42 cellular contexts compared by ENCODE assay signal in the genomic region with DNA sequence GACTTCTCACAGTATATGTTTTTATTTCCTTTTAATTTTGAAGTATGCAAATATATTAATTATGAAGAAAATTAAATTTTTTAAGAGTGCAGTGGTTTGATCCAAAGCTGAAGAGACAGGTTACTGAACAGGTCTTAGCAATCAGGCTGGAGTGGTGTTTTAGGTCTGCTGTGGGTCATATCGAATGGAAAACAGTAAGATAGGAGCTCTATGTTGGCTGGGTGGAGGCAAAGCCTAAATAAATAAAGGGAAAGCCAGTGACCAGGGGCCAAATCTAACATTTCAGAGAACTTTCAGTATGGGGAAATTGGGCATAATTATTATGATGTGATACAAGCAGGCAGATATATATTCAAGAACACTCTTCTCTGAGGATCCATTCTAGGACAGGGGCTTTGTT. TPM values are rescaled to one million over a fixed set of nuclear protein-coding genes. Genes with fewer than 3 reads are reported as not detected.
"Had no signal": no experiment of that assay in that cellular context is flagged by ENCODE, and none has a peak within 500 bp of the region (broad histone marks: within the 10 kb centered on the region; RNA-seq: fewer than 3 reads in every experiment).

No MANE protein-coding gene starts in this region.

- FAIRE-seq: astrocyte, bronchial epithelial cell had no signal

- H3K36me3 Mint-ChIP-seq: activated naive CD4-positive, alpha-beta T cell treated with anti-CD3 and anti-CD28 coated beads, Interleukin-2, amount 10 ng/mL, durations not matched to agents 7 days and 5 days; activated naive CD4-positive, alpha-beta T cell treated with anti-CD3 and anti-CD28 coated beads, Interleukin-2, amount 50 U/mL, for 72 hours; activated naive CD8-positive, alpha-beta T cell; activated naive CD8-positive, alpha-beta T cell treated with anti-CD3 and anti-CD28 coated beads for 36 hours; activated naive CD8-positive, alpha-beta T cell treated with anti-CD3 and anti-CD28 coated beads, Interleukin-2, amount 10 ng/mL, durations not matched to agents 7 days and 5 days; brain had no signal

- H3K27ac Mint-ChIP-seq: activated naive CD4-positive, alpha-beta T cell treated with anti-CD3 and anti-CD28 coated beads for 36 hours; activated naive CD4-positive, alpha-beta T cell treated with anti-CD3 and anti-CD28 coated beads, Interleukin-2, amount 10 ng/mL, durations not matched to agents 7 days and 5 days; activated naive CD4-positive, alpha-beta T cell treated with anti-CD3 and anti-CD28 coated beads, Interleukin-2, amount 50 U/mL, for 24 hours; activated naive CD4-positive, alpha-beta T cell treated with anti-CD3 and anti-CD28 coated beads, Interleukin-2, amount 50 U/mL, for 72 hours; activated naive CD8-positive, alpha-beta T cell; activated naive CD8-positive, alpha-beta T cell treated with anti-CD3 and anti-CD28 coated beads for 36 hours; activated naive CD8-positive, alpha-beta T cell treated with anti-CD3 and anti-CD28 coated beads, Interleukin-2, amount 10 ng/mL, durations not matched to agents 7 days and 5 days; activated naive CD8-positive, alpha-beta T cell treated with anti-CD3 and anti-CD28 coated beads, Interleukin-2, amount 50 U/mL, for 24 hours; activated T-cell treated with anti-CD3 and anti-CD28 coated beads, Interleukin-2, amount 50 U/mL, for 24 hours; activated T-cell treated with anti-CD3 and anti-CD28 coated beads, Interleukin-2, amount 50 U/mL, for 72 hours; activated T-helper 1 cell treated with anti-CD3 and anti-CD28 coated beads, Interleukin-12 subunit alpha, Interleukin-12 subunit beta, Interleukin-2, Interleukin-4 antibody, amounts not matched to agents 30 ng/mL and 10 ng/mL and 1 ng/mL, durations not matched to agents 14 hours and 24 hours and 36 hours; activated T-helper 17 cell treated with anti-CD3 and anti-CD28 coated beads, Interleukin-2, amount 50 U/mL, for 72 hours; activated T-helper 2 cell treated with anti-CD3 and anti-CD28 coated beads, Interferon-gamma antibody, Interleukin-2, Interleukin-4, amounts not matched to agents 10 μg/mL and 5 μg/mL and 100 μg/mL, durations not matched to agents 14 hours and 24 hours and 36 hours; brain had no signal

- H3K27me3 Mint-ChIP-seq: activated naive CD4-positive, alpha-beta T cell treated with anti-CD3 and anti-CD28 coated beads, Interleukin-2, amount 10 ng/mL, durations not matched to agents 7 days and 5 days; activated naive CD8-positive, alpha-beta T cell; activated naive CD8-positive, alpha-beta T cell treated with anti-CD3 and anti-CD28 coated beads, Interleukin-2, amount 10 ng/mL, durations not matched to agents 7 days and 5 days; activated T-cell treated with anti-CD3 and anti-CD28 coated beads, Interleukin-2, amount 50 U/mL, for 24 hours; activated T-helper 17 cell treated with anti-CD3 and anti-CD28 coated beads, Interleukin-2, amount 50 U/mL, for 72 hours; central memory CD8-positive, alpha-beta T cell had no signal

- H3K9me3 Mint-ChIP-seq: activated naive CD4-positive, alpha-beta T cell treated with anti-CD3 and anti-CD28 coated beads, Interleukin-2, amount 50 U/mL, for 24 hours had no signal

- ATAC-seq: activated naive CD4-positive, alpha-beta T cell treated with anti-CD3 and anti-CD28 coated beads, Interleukin-2, amount 50 U/mL, for 72 hours; activated naive CD8-positive, alpha-beta T cell treated with anti-CD3 and anti-CD28 coated beads, Interleukin-2, amount 50 U/mL, for 24 hours; activated T-cell treated with anti-CD3 and anti-CD28 coated beads, Interleukin-2, amount 50 U/mL, for 4 hours; activated T-cell treated with anti-CD3 and anti-CD28 coated beads, Interleukin-2, amount 50 U/mL, for 72 hours; activated T-helper 17 cell treated with anti-CD3 and anti-CD28 coated beads, Interleukin-2, amount 50 U/mL, for 72 hours; body of pancreas had no signal

- H3K4me3 ChIP-seq: adrenal gland, ascending aorta, body of pancreas, breast epithelium, cardiac muscle cell had no signal

- H3K4me1 Mint-ChIP-seq: activated naive CD4-positive, alpha-beta T cell treated with anti-CD3 and anti-CD28 coated beads, Interleukin-2, amount 10 ng/mL, durations not matched to agents 7 days and 5 days; activated naive CD4-positive, alpha-beta T cell treated with anti-CD3 and anti-CD28 coated beads, Interleukin-2, amount 50 U/mL, for 24 hours; activated naive CD8-positive, alpha-beta T cell treated with anti-CD3 and anti-CD28 coated beads for 36 hours; activated naive CD8-positive, alpha-beta T cell treated with anti-CD3 and anti-CD28 coated beads, Interleukin-2, amount 10 ng/mL, durations not matched to agents 7 days and 5 days; activated naive CD8-positive, alpha-beta T cell treated with anti-CD3 and anti-CD28 coated beads, Interleukin-2, amount 50 U/mL, for 24 hours; activated T-helper 17 cell treated with anti-CD3 and anti-CD28 coated beads, Interleukin-2, amount 50 U/mL, for 72 hours; brain; central memory CD8-positive, alpha-beta T cell had no signal

- H3K27me3 ChIP-seq: adrenal gland, ascending aorta, body of pancreas, brain microvascular endothelial cell, breast epithelium, cardiac muscle cell had no signal

- H3K9me3 ChIP-seq: adrenal gland, ascending aorta, body of pancreas had no signal

- H3K36me3 ChIP-seq: adrenal gland, ascending aorta, brain microvascular endothelial cell, breast epithelium, cardiac muscle cell had no signal

- DNase-seq: activated effector memory CD4-positive, alpha-beta T cell treated with anti-CD3 and anti-CD28 coated beads, Interleukin-2, amount 50 U/mL, for 16 hours; activated effector memory CD4-positive, alpha-beta T cell treated with Interleukin-2 at 50 U/mL for 16 hours; activated gamma-delta T cell; activated gamma-delta T cell treated with Interleukin-2 at 50 U/mL for 16 hours; activated naive CD4-positive, alpha-beta T cell; activated naive CD4-positive, alpha-beta T cell treated with anti-CD3 and anti-CD28 coated beads for 36 hours; activated naive CD4-positive, alpha-beta T cell treated with anti-CD3 and anti-CD28 coated beads, Interleukin-2, amount 10 ng/mL, durations not matched to agents 7 days and 5 days; activated naive CD4-positive, alpha-beta T cell treated with anti-CD3 and anti-CD28 coated beads, Interleukin-2, amount 50 U/mL, for 16 hours; activated naive CD4-positive, alpha-beta T cell treated with Interleukin-2 at 50 U/mL for 16 hours; activated naive CD8-positive, alpha-beta T cell treated with anti-CD3 and anti-CD28 coated beads for 36 hours; activated naive CD8-positive, alpha-beta T cell treated with anti-CD3 and anti-CD28 coated beads, Interleukin-2, amount 10 ng/mL, durations not matched to agents 7 days and 5 days; activated naive CD8-positive, alpha-beta T cell treated with anti-CD3 and anti-CD28 coated beads, Interleukin-2, amount 50 U/mL, for 24 hours; activated T-cell treated with anti-CD3 and anti-CD28 coated beads for 4 hours; activated T-cell treated with anti-CD3 and anti-CD28 coated beads, Interleukin-2, amount 50 U/mL, for 1 hour; activated T-cell treated with anti-CD3 and anti-CD28 coated beads, Interleukin-2, amount 50 U/mL, for 24 hours; activated T-cell treated with anti-CD3 and anti-CD28 coated beads, Interleukin-2, amount 50 U/mL, for 4 hours; activated T-cell treated with anti-CD3 and anti-CD28 coated beads, Interleukin-2, amount 50 U/mL, for 48 hours; activated T-cell treated with anti-CD3 and anti-CD28 coated beads, Interleukin-2, amount 50 U/mL, for 72 hours; adrenal gland; amniotic stem cell; amygdala; anterior cingulate cortex; aorta; body of pancreas; brain microvascular endothelial cell; caudate nucleus; central memory CD4-positive, alpha-beta T cell; cerebellar nuclear complex had no signal

- H3K4me1 ChIP-seq: adrenal gland, ascending aorta, breast epithelium had no signal

- H3K27ac ChIP-seq: adrenal gland, ascending aorta, body of pancreas, brain microvascular endothelial cell, breast epithelium, cardiac muscle cell had no signal

- H3K4me3 Mint-ChIP-seq: activated naive CD4-positive, alpha-beta T cell treated with anti-CD3 and anti-CD28 coated beads for 36 hours; activated naive CD4-positive, alpha-beta T cell treated with anti-CD3 and anti-CD28 coated beads, Interleukin-2, amount 10 ng/mL, durations not matched to agents 7 days and 5 days; activated naive CD4-positive, alpha-beta T cell treated with anti-CD3 and anti-CD28 coated beads, Interleukin-2, amount 50 U/mL, for 24 hours; activated naive CD8-positive, alpha-beta T cell; activated naive CD8-positive, alpha-beta T cell treated with anti-CD3 and anti-CD28 coated beads for 36 hours; activated naive CD8-positive, alpha-beta T cell treated with anti-CD3 and anti-CD28 coated beads, Interleukin-2, amount 10 ng/mL, durations not matched to agents 7 days and 5 days; activated naive CD8-positive, alpha-beta T cell treated with anti-CD3 and anti-CD28 coated beads, Interleukin-2, amount 50 U/mL, for 24 hours; activated T-cell treated with anti-CD3 and anti-CD28 coated beads, Interleukin-2, amount 50 U/mL, for 24 hours; activated T-cell treated with anti-CD3 and anti-CD28 coated beads, Interleukin-2, amount 50 U/mL, for 4 hours; activated T-cell treated with anti-CD3 and anti-CD28 coated beads, Interleukin-2, amount 50 U/mL, for 72 hours; activated T-helper 1 cell treated with anti-CD3 and anti-CD28 coated beads, Interleukin-12 subunit alpha, Interleukin-12 subunit beta, Interleukin-2, Interleukin-4 antibody, amounts not matched to agents 30 ng/mL and 10 ng/mL and 1 ng/mL, durations not matched to agents 14 hours and 24 hours and 36 hours; activated T-helper 17 cell treated with anti-CD3 and anti-CD28 coated beads, Interleukin-2, amount 50 U/mL, for 72 hours; brain; central memory CD8-positive, alpha-beta T cell had no signal

RNA-seq across cellular contexts. Expression of a gene that starts 12.7 kb away (rescaled TPM):
- total RNA-seq: activated naive CD4-positive, alpha-beta T cell treated with anti-CD3 and anti-CD28 coated beads for 36 hours; activated naive CD4-positive, alpha-beta T cell treated with anti-CD3 and anti-CD28 coated beads, Interleukin-2, amount 50 U/mL, for 72 hours; activated naive CD8-positive, alpha-beta T cell treated with anti-CD3 and anti-CD28 coated beads for 36 hours; activated naive CD8-positive, alpha-beta T cell treated with anti-CD3 and anti-CD28 coated beads, Interleukin-2, amount 10 ng/mL, durations not matched to agents 7 days and 5 days; activated T-cell treated with anti-CD3 and anti-CD28 coated beads, Interleukin-2, amount 50 U/mL, for 72 hours; activated T-helper 1 cell treated with anti-CD3 and anti-CD28 coated beads, Interleukin-12 subunit alpha, Interleukin-12 subunit beta, Interleukin-2, Interleukin-4 antibody, amounts not matched to agents 30 ng/mL and 10 ng/mL and 1 ng/mL, durations not matched to agents 14 hours and 24 hours and 36 hours; activated T-helper 17 cell treated with anti-CD3 and anti-CD28 coated beads, Interleukin-2, amount 50 U/mL, for 72 hours; activated T-helper 2 cell treated with anti-CD3 and anti-CD28 coated beads, Interferon-gamma antibody, Interleukin-2, Interleukin-4, amounts not matched to agents 10 μg/mL and 5 μg/mL and 100 μg/mL, durations not matched to agents 14 hours and 24 hours and 36 hours; astrocyte; bronchial epithelial cell; cardiac muscle cell; cardiac septum had no signal
